8 cellular contexts compared by ENCODE assay signal in the genomic region with DNA sequence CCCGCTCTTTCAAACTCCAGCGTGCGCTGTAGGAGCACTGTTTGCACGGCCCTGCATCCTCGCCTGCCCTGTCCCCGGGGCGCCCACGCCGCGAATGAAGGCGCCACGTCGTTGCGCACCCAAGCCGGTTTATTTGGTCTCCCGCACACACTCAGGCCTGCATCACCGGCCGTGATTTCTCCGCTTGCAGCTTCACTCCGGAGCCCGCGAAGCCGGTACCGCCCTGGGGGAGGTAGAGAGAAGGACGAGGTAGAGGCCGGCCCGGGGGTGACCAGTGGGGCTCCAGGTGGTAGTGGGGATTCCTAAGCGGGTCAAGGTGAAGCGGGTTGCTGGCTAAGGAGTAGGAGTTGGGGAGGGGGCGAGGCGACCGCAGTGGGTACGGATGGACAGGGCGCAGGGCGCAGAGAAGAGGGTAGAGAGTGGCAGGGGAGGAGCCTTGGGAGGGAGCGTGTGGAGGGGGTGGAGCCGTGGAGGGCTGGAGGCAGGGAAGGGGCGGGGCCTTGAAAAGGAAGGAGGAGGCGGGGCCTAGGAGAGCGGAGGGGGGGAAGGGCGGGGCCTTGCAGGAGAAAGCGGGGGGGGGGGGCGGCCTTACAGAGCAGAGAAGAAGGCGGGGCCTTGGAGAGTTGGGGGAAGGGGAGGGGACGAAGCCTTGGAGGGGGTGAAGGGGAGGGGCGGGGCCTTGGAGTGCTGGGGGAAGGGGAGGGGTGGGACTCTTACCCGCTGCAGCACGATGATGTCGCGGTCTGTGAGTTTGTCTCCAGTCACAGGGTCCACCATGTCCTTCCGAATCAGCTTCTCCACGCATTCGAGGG. TPM values are rescaled to one million over a fixed set of nuclear protein-coding genes. Genes with fewer than 3 reads are reported as not detected.
A peak's percentile ranks its signal among the peaks of the same experiment; 100 is the strongest.
DNase-seq lines count a peak whose midpoint lies in the region; ATAC-seq and TF ChIP-seq lines count a peak whose summit lies in the region.

No MANE protein-coding gene starts in this region.

- no peaks in the 10 kb centered on the region for H3K4me1 ChIP-seq in urinary bladder (ENCODE audit: insufficient read depth)

- no peaks in the 10 kb centered on the region for H3K27me3 Mint-ChIP-seq in activated B cell treated with CpG ODN at 0.5 μM for 24 hours
- H3K27me3 Mint-ChIP-seq in natural killer cell treated with Interleukin-12 subunit alpha and Interleukin-12 subunit beta and Interleukin-15 and Interleukin-18, amount 100 ng/mL, for 72 hours: no peaks in the 10 kb centered on the region

- no peak for TF ChIP-seq CTCF in activated B cell treated with CpG ODN at 0.5 μM for 24 hours (IDR thresholded peaks at IDR 0.05)

- peaks cover 28% of the 10 kb centered on the region for H3K4me1 Mint-ChIP-seq in activated B cell treated with CpG ODN at 0.5 μM for 24 hours
- H3K4me1 Mint-ChIP-seq in natural killer cell treated with Interleukin-12 subunit alpha and Interleukin-12 subunit beta and Interleukin-15 and Interleukin-18, amount 100 ng/mL, for 72 hours (ENCODE audit: low read depth in 2 of 2): peaks cover 28 to 38% of the 10 kb centered on the region in 2 donors

- CTCF ChIA-PET in HEK293T (lab: Yijun Ruan, JAX) (interaction anchor here (1.0 kb wide), 1 partner anchor 9 kb away, joined by 3 read pairs; no protein-coding TSS in a partner anchor), activated B cell treated with CpG ODN at 0.5 μM for 24 hours (lab: Charles Lee) (no interaction called here)

- H3K36me3 ChIP-seq in urinary bladder (ENCODE audit: insufficient read depth): no peaks in the 10 kb centered on the region

- no peak overlapping the region for H3K27ac Mint-ChIP-seq in activated B cell treated with CpG ODN at 0.5 μM for 24 hours
- H3K27ac Mint-ChIP-seq in natural killer cell treated with Interleukin-12 subunit alpha and Interleukin-12 subunit beta and Interleukin-15 and Interleukin-18, amount 100 ng/mL, for 72 hours: peak overlapping the region in 1 of 2 donors; percentile 86

- H3K27ac ChIP-seq in urinary bladder (ENCODE audit: low read depth): peak overlapping the region; percentile 44

- POLR2A ChIA-PET in HEK293T (lab: Yijun Ruan, JAX) (no interaction called here), activated B cell treated with CpG ODN at 0.5 μM for 24 hours (lab: Charles Lee) (interaction anchor here (0.6 to 0.7 kb wide), 2 partner anchors 117 to 373 kb away, joined by 4 read pairs; partner anchors contain the start of gene ATF5)

- peaks cover 58% of the 10 kb centered on the region for H3K36me3 Mint-ChIP-seq in activated B cell treated with CpG ODN at 0.5 μM for 24 hours (ENCODE audit: low read depth)
- H3K36me3 Mint-ChIP-seq in natural killer cell treated with Interleukin-12 subunit alpha and Interleukin-12 subunit beta and Interleukin-15 and Interleukin-18, amount 100 ng/mL, for 72 hours: peaks cover 9% of the 10 kb centered on the region

- H3K4me3 Mint-ChIP-seq in activated B cell treated with CpG ODN at 0.5 μM for 24 hours: no peak overlapping the region
- H3K4me3 Mint-ChIP-seq in natural killer cell treated with Interleukin-12 subunit alpha and Interleukin-12 subunit beta and Interleukin-15 and Interleukin-18, amount 100 ng/mL, for 72 hours: peak overlapping the region; percentile 90

- intact Hi-C loops in activated B cell treated with CpG ODN at 0.5 μM for 24 hours (cut with micrococcal nuclease): no loop called here

- no peak overlapping the region for H3K4me3 ChIP-seq in urinary bladder (ENCODE audit: low read depth, low read length)

- no peaks in the 10 kb centered on the region for H3K9me3 Mint-ChIP-seq in activated B cell treated with CpG ODN at 0.5 μM for 24 hours
- no peaks in the 10 kb centered on the region for H3K9me3 Mint-ChIP-seq in natural killer cell treated with Interleukin-12 subunit alpha and Interleukin-12 subunit beta and Interleukin-15 and Interleukin-18, amount 100 ng/mL, for 72 hours

- 80% methylated on average over 50 of the region's 53 CpGs for WGBS in urinary bladder

- DNase-seq in HEK293T (ENCODE audit: extremely low spot score) (peak; percentile 74), activated B cell treated with CpG ODN at 0.5 μM for 24 hours (no peak), ecto neural progenitor cell (ENCODE audit: low spot score) (peak; percentile 95), NCI-H2171 (lab: John Stamatoyannopoulos, UW) (no peak), SKM-1 (lab: John Stamatoyannopoulos, UW; ENCODE audit: unreplicated experiment) (no peak)
- no peak for DNase-seq in natural killer cell treated with Interleukin-12 subunit alpha and Interleukin-12 subunit beta and Interleukin-15 and Interleukin-18, amount 100 ng/mL, for 72 hours (ENCODE audit: low spot score)

- ATAC-seq in activated B cell treated with CpG ODN at 0.5 μM for 24 hours (ENCODE audit: low read depth) (peak; percentile 53), HG03025 (IDR thresholded peaks at IDR 0.05; ENCODE audit: low FRiP score, unreplicated experiment) (no peak)
- peak in 1 of 2 donors; percentile 57 for ATAC-seq in natural killer cell treated with Interleukin-12 subunit alpha and Interleukin-12 subunit beta and Interleukin-15 and Interleukin-18, amount 100 ng/mL, for 72 hours

TF ChIP-seq in HEK293T, 16 proteins besides CTCF, POLR2A, EP300 and RAD21:
- no peak for TF ChIP-seq SUZ12 (IDR thresholded peaks at IDR 0.05)
- no peak for TF ChIP-seq PKNOX1 (IDR thresholded peaks at IDR 0.05)
- no peak for TF ChIP-seq L3MBTL2 (conservative IDR thresholded peaks at IDR 0.05)
- no peak for TF ChIP-seq FOXM1 (IDR thresholded peaks at IDR 0.05; ENCODE audit: borderline replicate concordance)
- TF ChIP-seq ZNF384 (IDR thresholded peaks at IDR 0.05): no peak
- TF ChIP-seq LEF1 (IDR thresholded peaks at IDR 0.05; ENCODE audit: borderline replicate concordance): no peak
- TF ChIP-seq NFRKB (IDR thresholded peaks at IDR 0.05): no peak
- no peak for TF ChIP-seq ELF4 (IDR thresholded peaks at IDR 0.05)
- TF ChIP-seq BHLHE40 (IDR thresholded peaks at IDR 0.05; ENCODE audit: borderline replicate concordance): no peak
- TF ChIP-seq ARNT (IDR thresholded peaks at IDR 0.05): no peak
- TF ChIP-seq CTBP1 (IDR thresholded peaks at IDR 0.05; ENCODE audit: borderline replicate concordance): no peak
TF ChIP-seq in HEK293T: peak in this region for 0.

RNA-seq across cellular contexts. Expression of gene NOSIP, which starts 24.6 kb away (rescaled TPM):
- total RNA-seq in activated B cell treated with CpG ODN at 0.5 μM for 24 hours (49.9 and 54.8 TPM in 2 replicates), urinary bladder (33.0 TPM)
- 10 to 100 TPM; 70.6 to 75.2 TPM for total RNA-seq in natural killer cell treated with Interleukin-12 subunit alpha and Interleukin-12 subunit beta and Interleukin-15 and Interleukin-18, amount 100 ng/mL, for 72 hours
- polyA plus RNA-seq in urinary bladder: 67.2 TPM

RNA-seq across cellular contexts. Expression of gene PRRG2, which starts 25.3 kb away (rescaled TPM):
- total RNA-seq in activated B cell treated with CpG ODN at 0.5 μM for 24 hours (1.8 and 2.2 TPM in 2 replicates), urinary bladder (1.6 TPM)
- total RNA-seq in natural killer cell treated with Interleukin-12 subunit alpha and Interleukin-12 subunit beta and Interleukin-15 and Interleukin-18, amount 100 ng/mL, for 72 hours: 1 to 10 TPM in 1 of 2 donors, under 1 TPM in 1; 0.81 to 1.5 TPM
- polyA plus RNA-seq in urinary bladder: 3.6 TPM

RNA-seq across cellular contexts. Expression of gene RCN3, which starts 28.0 kb away (rescaled TPM):
- total RNA-seq in activated B cell treated with CpG ODN at 0.5 μM for 24 hours (0.89 and 1.1 TPM in 2 replicates), urinary bladder (50.2 TPM)
- total RNA-seq in natural killer cell treated with Interleukin-12 subunit alpha and Interleukin-12 subunit beta and Interleukin-15 and Interleukin-18, amount 100 ng/mL, for 72 hours: 1 to 10 TPM; 1.6 to 2.0 TPM
- 31.2 TPM for polyA plus RNA-seq in urinary bladder

RNA-seq across cellular contexts. Expression of gene PRR12, which starts 35.2 kb away (rescaled TPM):
- 37.1 and 42.1 TPM in 2 replicates for total RNA-seq in activated B cell treated with CpG ODN at 0.5 μM for 24 hours
- 10 to 100 TPM; 29.7 to 45.7 TPM for total RNA-seq in natural killer cell treated with Interleukin-12 subunit alpha and Interleukin-12 subunit beta and Interleukin-15 and Interleukin-18, amount 100 ng/mL, for 72 hours
- total RNA-seq in urinary bladder: 4.2 TPM
- 20.3 TPM for polyA plus RNA-seq in urinary bladder

RNA-seq across cellular contexts. Expression of gene FCGRT, which starts 43.3 kb away (rescaled TPM):
- total RNA-seq in activated B cell treated with CpG ODN at 0.5 μM for 24 hours (17.4 and 18.8 TPM in 2 replicates), urinary bladder (118 TPM)
- total RNA-seq in natural killer cell treated with Interleukin-12 subunit alpha and Interleukin-12 subunit beta and Interleukin-15 and Interleukin-18, amount 100 ng/mL, for 72 hours: 1 to 10 TPM; 1.6 to 3.0 TPM
- polyA plus RNA-seq in urinary bladder: 200 TPM

Comparison
In these comparisons a context has a peak if more than half of its experiments do, and no peak if none do; other contexts are left out.
1. DNase-seq: peak in HEK293T (single experiment) and ecto neural progenitor cell (single experiment); none in activated B cell treated with CpG ODN at 0.5 μM for 24 hours (single experiment), natural killer cell treated with Interleukin-12 subunit alpha and Interleukin-12 subunit beta and Interleukin-15 and Interleukin-18, amount 100 ng/mL, for 72 hours (single experiment), NCI-H2171 (single experiment) and SKM-1 (single experiment).
2. RNA of gene RCN3, which starts 28.0 kb away (total RNA-seq): 50.2 TPM in urinary bladder (single experiment); 1.6 to 2.0 TPM in natural killer cell treated with Interleukin-12 subunit alpha and Interleukin-12 subunit beta and Interleukin-15 and Interleukin-18, amount 100 ng/mL, for 72 hours and 0.89 to 1.1 TPM in activated B cell treated with CpG ODN at 0.5 μM for 24 hours; every median in the first group is over 10 times any median in the second.